Comparison of ENCODE assay signal across 10 cellular contexts in genomic region chr1:65791860-65792670, GRCh38. TPM values are rescaled to one million over a fixed set of nuclear protein-coding genes. Genes with fewer than 3 reads are reported as not detected.
DNase-seq lines count a peak whose midpoint lies in the region; ATAC-seq and TF ChIP-seq lines count a peak whose summit lies in the region.
"Had no signal": no experiment of that assay in that cellular context is flagged by ENCODE, and none has a peak within 500 bp of the region (broad histone marks: within the 10 kb centered on the region; RNA-seq: fewer than 3 reads in every experiment).

No MANE protein-coding gene starts in this region.

- peak overlapping the region; percentile 12 for H3K4me3 ChIP-seq in kidney epithelial cell (ENCODE audit: low read depth, low read length)
- peak overlapping the region; percentile 59 for H3K4me3 ChIP-seq in thoracic aorta

- H3K4me1 ChIP-seq in thoracic aorta (ENCODE audit: control insufficient read depth in 1 of 2, low read depth in 2 of 2), result no peaks in the 10 kb centered on the region

- H3K36me3 ChIP-seq in kidney epithelial cell (ENCODE audit: control insufficient read depth, insufficient read depth, low read length), result no peaks in the 10 kb centered on the region
- H3K36me3 ChIP-seq in thoracic aorta, result no peaks in the 10 kb centered on the region

- H3K36me3 Mint-ChIP-seq in T-helper 1 cell treated with Interleukin-12 subunit alpha and Interleukin-12 subunit beta and Interleukin-4 antibody, amounts not matched to agents 30 μg/mL and 1 μg/mL, for 36 hours (ENCODE audit: low read depth), result peaks cover 5% of the 10 kb centered on the region
- peaks cover 3% of the 10 kb centered on the region for H3K36me3 Mint-ChIP-seq in chondrocyte (ENCODE audit: low read depth)

- H3K4me1 Mint-ChIP-seq in T-helper 1 cell treated with Interleukin-12 subunit alpha and Interleukin-12 subunit beta and Interleukin-4 antibody, amounts not matched to agents 30 μg/mL and 1 μg/mL, for 36 hours (ENCODE audit: low read depth), result peaks cover 6% of the 10 kb centered on the region
- H3K4me1 Mint-ChIP-seq in chondrocyte (ENCODE audit: low read depth), result peaks cover 12% of the 10 kb centered on the region

- TF ChIP-seq CTCF in chondrocyte (IDR thresholded peaks at IDR 0.05) (no peak), kidney epithelial cell (IDR thresholded peaks at IDR 0.05; ENCODE audit: insufficient read depth, low read length, poor library complexity, severe bottlenecking) (no peak), thoracic aorta (IDR thresholded peaks at IDR 0.05) (no peak)

- H3K27me3 Mint-ChIP-seq in T-helper 1 cell treated with Interleukin-12 subunit alpha and Interleukin-12 subunit beta and Interleukin-4 antibody, amounts not matched to agents 30 μg/mL and 1 μg/mL, for 36 hours (ENCODE audit: low read depth), result peaks cover 73% of the 10 kb centered on the region
- peaks cover 64% of the 10 kb centered on the region for H3K27me3 Mint-ChIP-seq in chondrocyte (ENCODE audit: low read depth)

- no peak overlapping the region for H3K27ac Mint-ChIP-seq in T-helper 1 cell treated with Interleukin-12 subunit alpha and Interleukin-12 subunit beta and Interleukin-4 antibody, amounts not matched to agents 30 μg/mL and 1 μg/mL, for 36 hours
- H3K27ac Mint-ChIP-seq in chondrocyte (ENCODE audit: unreplicated experiment), result no peak overlapping the region

- H3K9me3 Mint-ChIP-seq in T-helper 1 cell treated with Interleukin-12 subunit alpha and Interleukin-12 subunit beta and Interleukin-4 antibody, amounts not matched to agents 30 μg/mL and 1 μg/mL, for 36 hours, result peaks cover 19% of the 10 kb centered on the region
- H3K9me3 Mint-ChIP-seq in chondrocyte (ENCODE audit: low read depth), result peaks cover 17% of the 10 kb centered on the region

- H3K4me3 Mint-ChIP-seq in T-helper 1 cell treated with Interleukin-12 subunit alpha and Interleukin-12 subunit beta and Interleukin-4 antibody, amounts not matched to agents 30 μg/mL and 1 μg/mL, for 36 hours, result peak overlapping the region; percentile 73
- peak overlapping the region; percentile 70 for H3K4me3 Mint-ChIP-seq in chondrocyte (ENCODE audit: unreplicated experiment)

- H3K27me3 ChIP-seq in kidney epithelial cell (ENCODE audit: control insufficient read depth, insufficient read depth, low read length) (peaks cover 22% of the 10 kb centered on the region), thoracic aorta (replicated peaks; ENCODE audit: insufficient read depth) (no peaks in the 10 kb centered on the region)

- DNase-seq in T-helper 1 cell, result no peak
- DNase-seq in chondrocyte (ENCODE audit: low spot score), result no peak
- DNase-seq in kidney epithelial cell (ENCODE audit: low read depth), result no peak
- no peak for DNase-seq in thoracic aorta (ENCODE audit: low spot score)
- DNase-seq in activated naive CD4-positive, alpha-beta T cell treated with Interleukin-2 at 50 U/mL for 16 hours, result no peak
- DNase-seq: NCI-H1436; stimulated activated CD4-positive, alpha-beta T cell treated with anti-CD3 and anti-CD28 coated beads, Interleukin-4, amount 100 ng/mL, for 24 hours had no signal

- H3K9me3 ChIP-seq in thoracic aorta, result peaks cover 8% of the 10 kb centered on the region

- ATAC-seq in thoracic aorta (ENCODE audit: insufficient number of reproducible peaks, low FRiP score, low read depth) (no peak), GM19023 (IDR thresholded peaks at IDR 0.05; ENCODE audit: unreplicated experiment) (no peak), GM19455 (IDR thresholded peaks at IDR 0.05; ENCODE audit: unreplicated experiment) (no peak)

- H3K27ac ChIP-seq in thoracic aorta, result no peak overlapping the region

RNA-seq across cellular contexts. Expression of gene PDE4B, which starts 0.6 kb away (rescaled TPM):
- 0.36 to 12.6 TPM (median 0.57 TPM) in 3 replicates for total RNA-seq in chondrocyte
- total RNA-seq in kidney epithelial cell, result 0.33 and 0.68 TPM in 2 replicates
- 10 to 100 TPM; 29.0 to 42.4 TPM for total RNA-seq in thoracic aorta
